In genomic region chr17:2172447-2172938, GRCh38 we compare ENCODE assay signal across 9 cellular contexts.
DNase-seq lines count a peak whose midpoint lies in the region; ATAC-seq and TF ChIP-seq lines count a peak whose summit lies in the region.
"Had no signal": no experiment of that assay in that cellular context is flagged by ENCODE, and none has a peak within 500 bp of the region (broad histone marks: within the 10 kb centered on the region; RNA-seq: fewer than 3 reads in every experiment).

No MANE protein-coding gene starts in this region.

- peak overlapping the region; percentile 60; the same call in 1 of the 2 replicates for H3K27ac Mint-ChIP-seq in GM23338
- H3K27ac Mint-ChIP-seq in activated naive CD4-positive, alpha-beta T cell treated with anti-CD3 and anti-CD28 coated beads for 36 hours: no peak overlapping the region

- no peaks in the 10 kb centered on the region for H3K79me2 ChIP-seq in GM23338 (replicated peaks; ENCODE audit: insufficient read depth)

- no peaks in the 10 kb centered on the region for H3K9me3 ChIP-seq in right cardiac atrium (ENCODE audit: control insufficient read depth, low read length)
- no peaks in the 10 kb centered on the region for H3K9me3 ChIP-seq in sigmoid colon

- no peaks in the 10 kb centered on the region; the same call in 1 of the 2 replicates for H3K36me3 ChIP-seq in GM23338 (ENCODE audit: insufficient read depth)
- peaks cover 0 to 29% (median 7%) of the 10 kb centered on the region in 4 donors for H3K36me3 ChIP-seq in sigmoid colon

- 14% methylated on average over 11 of the region's 11 CpGs for WGBS in right cardiac atrium
- 66 to 82% methylated on average over 11 of the region's 11 CpGs for WGBS in sigmoid colon, 2 donors

- H3K27ac ChIP-seq in GM23338 (ENCODE audit: low read depth) (peak overlapping the region; percentile 67), right cardiac atrium (ENCODE audit: low read length) (peak overlapping the region; percentile 98), sigmoid colon (peak overlapping the region; percentile 82 to 95 (median 89))

- no peaks in the 10 kb centered on the region for H4K20me1 ChIP-seq in GM23338 (replicated peaks; ENCODE audit: insufficient read depth)

- no peak for TF ChIP-seq POLR2A in sigmoid colon (IDR thresholded peaks at IDR 0.05)

- H3K9me2 ChIP-seq in GM23338 (ENCODE audit: insufficient read depth): no peaks in the 10 kb centered on the region

- H3K4me3 ChIP-seq in GM23338: no peak overlapping the region
- peak overlapping the region; percentile 2 for H3K4me3 ChIP-seq in right cardiac atrium (ENCODE audit: low read length)
- H3K4me3 ChIP-seq in sigmoid colon: peak overlapping the region in 1 of 4 donors; percentile 29

- H3K4me1 ChIP-seq in GM23338 (ENCODE audit: insufficient read depth) (no peaks in the 10 kb centered on the region), right cardiac atrium (ENCODE audit: control insufficient read depth, insufficient read depth, low read length) (peaks cover 29% of the 10 kb centered on the region), sigmoid colon (peaks cover 0 to 65% (median 62%) of the 10 kb centered on the region in 4 donors)

- CTCF ChIA-PET in activated naive CD4-positive, alpha-beta T cell treated with anti-CD3 and anti-CD28 coated beads for 36 hours (lab: Charles Lee): interaction anchor here (0.6 kb wide), 1 partner anchor 67 kb away, joined by 3 read pairs; no protein-coding TSS in a partner anchor

- no peak for TF ChIP-seq EP300 in sigmoid colon (IDR thresholded peaks at IDR 0.05)

- peaks cover 4% of the 10 kb centered on the region; the same call in 1 of the 2 replicates for H3F3A ChIP-seq in GM23338 (replicated peaks; ENCODE audit: low read depth)

- DNase-seq in GM23338 (ENCODE audit: low spot score): no peak
- peak; percentile 74 for DNase-seq in amniotic stem cell (lab: John Stamatoyannopoulos, UW)
- peak; percentile 56 to 78 (median 78) for DNase-seq in right cardiac atrium
- peak; percentile 74 for DNase-seq in sigmoid colon
- no peak for DNase-seq in activated effector memory CD4-positive, alpha-beta T cell treated with Interleukin-2 at 50 U/mL for 16 hours
- no peak for DNase-seq in activated naive CD4-positive, alpha-beta T cell treated with anti-CD3 and anti-CD28 coated beads for 36 hours
- DNase-seq: DND-41 had no signal

- H3K36me3 Mint-ChIP-seq in GM23338 (ENCODE audit: low read depth): peaks cover 9% of the 10 kb centered on the region
- H3K36me3 Mint-ChIP-seq in activated naive CD4-positive, alpha-beta T cell treated with anti-CD3 and anti-CD28 coated beads for 36 hours (ENCODE audit: low read depth): peaks cover 17% of the 10 kb centered on the region

- peaks cover 23% of the 10 kb centered on the region for H3K4me1 Mint-ChIP-seq in GM23338
- no peaks in the 10 kb centered on the region for H3K4me1 Mint-ChIP-seq in activated naive CD4-positive, alpha-beta T cell treated with anti-CD3 and anti-CD28 coated beads for 36 hours (ENCODE audit: low read depth)

- no peaks in the 10 kb centered on the region for H3K9me3 Mint-ChIP-seq in GM23338
- H3K9me3 Mint-ChIP-seq in activated naive CD4-positive, alpha-beta T cell treated with anti-CD3 and anti-CD28 coated beads for 36 hours: no peaks in the 10 kb centered on the region

- H3K27me3 ChIP-seq in GM23338 (ENCODE audit: insufficient read depth): no peaks in the 10 kb centered on the region
- H3K27me3 ChIP-seq in right cardiac atrium (ENCODE audit: control insufficient read depth, insufficient read depth): no peaks in the 10 kb centered on the region
- H3K27me3 ChIP-seq in sigmoid colon: no peaks in the 10 kb centered on the region

- peaks cover 5% of the 10 kb centered on the region for H3K27me3 Mint-ChIP-seq in GM23338 (ENCODE audit: insufficient read depth, low read depth, poor library complexity)
- no peaks in the 10 kb centered on the region for H3K27me3 Mint-ChIP-seq in activated naive CD4-positive, alpha-beta T cell treated with anti-CD3 and anti-CD28 coated beads for 36 hours (ENCODE audit: low read depth)

- ATAC-seq in GM23338 (no peak), right cardiac atrium (peak; percentile 36 to 61), HG02623 (IDR thresholded peaks at IDR 0.05; ENCODE audit: unreplicated experiment) (no peak), HG03354 (IDR thresholded peaks at IDR 0.05; ENCODE audit: poor library complexity, severe bottlenecking, unreplicated experiment) (no peak)

- intact Hi-C loops in right cardiac atrium (cut with DNase I): loop anchor here in 3 of 4 donors (5.0 to 10.0 kb wide), 2 partner anchors 65 to 78 kb away; no protein-coding TSS in a partner anchor
- intact Hi-C loops in sigmoid colon (cut with DNase I): loop anchor here (2.0 to 5.0 kb wide), 4 partner anchors 50 to 118 kb away; partner anchors contain the start of gene HIC1
- intact Hi-C loops in activated naive CD4-positive, alpha-beta T cell treated with anti-CD3 and anti-CD28 coated beads for 36 hours (cut with micrococcal nuclease): no loop called here

- H3K4me3 Mint-ChIP-seq in GM23338: no peak overlapping the region
- H3K4me3 Mint-ChIP-seq in activated naive CD4-positive, alpha-beta T cell treated with anti-CD3 and anti-CD28 coated beads for 36 hours: no peak overlapping the region

- no peak overlapping the region for H3K4me2 ChIP-seq in GM23338

- TF ChIP-seq CTCF in GM23338 (conservative IDR thresholded peaks at IDR 0.05; ENCODE audit: low read depth in 2 of 2) (no peak), sigmoid colon (IDR thresholded peaks at IDR 0.05) (no peak)

- H2AFZ ChIP-seq in GM23338: no peak overlapping the region

TF ChIP-seq in GM23338, 12 proteins besides CTCF, POLR2A, EP300 and RAD21 (continues in another document):
- no peak for TF ChIP-seq ZNF462 (CRISPR knock-in tag; IDR thresholded peaks at IDR 0.05)
- TF ChIP-seq ETS1 (IDR thresholded peaks at IDR 0.05): no peak
- no peak for TF ChIP-seq CREB1 (CRISPR knock-in tag; IDR thresholded peaks at IDR 0.05; ENCODE audit: low read depth)
- no peak for TF ChIP-seq EZH2 (IDR thresholded peaks at IDR 0.05; ENCODE audit: low read depth, unreplicated experiment)

Comparison
In these comparisons a context has a peak if more than half of its experiments do, and no peak if none do; other contexts are left out.
1. ATAC-seq: peak in right cardiac atrium (2 of 2); none in GM23338 (single experiment), HG02623 (single experiment) and HG03354 (single experiment).
2. DNase-seq: peak in amniotic stem cell (single experiment), right cardiac atrium (3 of 3) and sigmoid colon (single experiment); none in GM23338 (single experiment), activated effector memory CD4-positive, alpha-beta T cell treated with Interleukin-2 at 50 U/mL for 16 hours (single experiment) and activated naive CD4-positive, alpha-beta T cell treated with anti-CD3 and anti-CD28 coated beads for 36 hours (single experiment).
3. Peak in every context shown above with its lines, with median percentiles within 50 percentile points of each other: H3K27ac ChIP-seq.